17 cellular contexts compared by ENCODE assay signal in the genomic region with DNA sequence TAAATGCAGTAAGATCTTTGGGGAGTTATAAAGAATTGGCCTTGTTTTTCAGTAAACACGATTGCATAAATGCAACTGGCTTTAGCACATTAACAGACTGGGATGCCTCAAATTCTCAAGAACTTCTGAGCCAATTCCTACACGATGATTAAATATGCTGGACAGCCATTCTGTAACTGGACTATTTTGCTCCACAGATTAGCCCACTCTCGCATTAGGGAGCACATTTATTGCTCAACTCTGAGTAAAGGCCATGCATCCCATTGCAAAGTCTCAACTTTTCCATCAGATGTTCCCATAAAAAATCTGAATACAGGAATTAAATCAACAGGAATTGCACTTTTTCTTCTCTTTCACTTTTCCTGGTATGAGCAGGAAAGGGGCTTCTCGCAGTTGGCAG.
DNase-seq lines count a peak whose midpoint lies in the region; ATAC-seq and TF ChIP-seq lines count a peak whose summit lies in the region.
"Had no signal": no experiment of that assay in that cellular context is flagged by ENCODE, and none has a peak within 500 bp of the region (broad histone marks: within the 10 kb centered on the region; RNA-seq: fewer than 3 reads in every experiment).

No MANE protein-coding gene starts in this region.

- TF ChIP-seq POLR2A in vagina (IDR thresholded peaks at IDR 0.05) = no peak

- no peak overlapping the region for H2AFZ ChIP-seq in SK-N-SH (ENCODE audit: low read depth)
- no peak overlapping the region for H2AFZ ChIP-seq in fibroblast of lung (ENCODE audit: low read length)

- no peak for DNase-seq in SK-N-SH
- peak; percentile 76 to 88 for DNase-seq in fibroblast of lung (ENCODE audit: low read depth in 2 of 2)
- peak; percentile 34 for DNase-seq in myocyte (ENCODE audit: low read depth)
- DNase-seq in vagina (ENCODE audit: extremely low spot score in 2 of 2) = no peak
- no peak for DNase-seq in NAMALWA (ENCODE audit: low spot score)
- no peak for DNase-seq in occipital lobe (lab: John Stamatoyannopoulos, UW)
- no peak for DNase-seq in activated CD4-positive, alpha-beta memory T cell treated with anti-CD3 and anti-CD28 coated beads, Interleukin-2, amount 10 ng/mL, durations not matched to agents 7 days and 5 days
- DNase-seq: activated T-cell treated with anti-CD3 and anti-CD28 coated beads for 4 hours; DMS 273 treated with DMSO at 0.1 percent for 48 hours; glutamatergic neuron; Karpas-422; NCI-H2107; stimulated activated naive CD8-positive, alpha-beta T cell treated with anti-CD3 and anti-CD28 coated beads, Interleukin-15, amount 100 ng/mL, for 72 hours had no signal

- no peaks in the 10 kb centered on the region for H3K9me2 ChIP-seq in SK-N-SH

- 87% methylated on average over 4 of the region's 4 CpGs for WGBS in SK-N-SH (ENCODE audit: low lambda C conversion rate)

- peaks cover 13% of the 10 kb centered on the region for H3F3A ChIP-seq in SK-N-SH (replicated peaks; ENCODE audit: insufficient read depth)

- H3K79me2 ChIP-seq in SK-N-SH (ENCODE audit: insufficient read depth) (no peaks in the 10 kb centered on the region), fibroblast of lung (ENCODE audit: control insufficient read depth, insufficient read depth, low read length) (no peaks in the 10 kb centered on the region)

- no peak overlapping the region for H3K4me3 Mint-ChIP-seq in activated CD4-positive, alpha-beta memory T cell treated with anti-CD3 and anti-CD28 coated beads, Interleukin-2, amount 10 ng/mL, durations not matched to agents 7 days and 5 days
- H3K4me3 Mint-ChIP-seq: stimulated activated naive CD8-positive, alpha-beta T cell treated with anti-CD3 and anti-CD28 coated beads, Interleukin-15, amount 100 ng/mL, for 72 hours had no signal

- no peak for ATAC-seq in SK-N-SH treated with all-trans-retinoic acid at 6 μM for 48 hours
- ATAC-seq: GM12878; stimulated activated naive CD8-positive, alpha-beta T cell treated with anti-CD3 and anti-CD28 coated beads, Interleukin-15, amount 100 ng/mL, for 72 hours had no signal

- H3K4me1 Mint-ChIP-seq in activated CD4-positive, alpha-beta memory T cell treated with anti-CD3 and anti-CD28 coated beads, Interleukin-2, amount 10 ng/mL, durations not matched to agents 7 days and 5 days = no peaks in the 10 kb centered on the region
- H3K4me1 Mint-ChIP-seq: stimulated activated naive CD8-positive, alpha-beta T cell treated with anti-CD3 and anti-CD28 coated beads, Interleukin-15, amount 100 ng/mL, for 72 hours had no signal

- H3K9me3 Mint-ChIP-seq in activated CD4-positive, alpha-beta memory T cell treated with anti-CD3 and anti-CD28 coated beads, Interleukin-2, amount 10 ng/mL, durations not matched to agents 7 days and 5 days = no peaks in the 10 kb centered on the region
- H3K9me3 Mint-ChIP-seq: stimulated activated naive CD8-positive, alpha-beta T cell treated with anti-CD3 and anti-CD28 coated beads, Interleukin-15, amount 100 ng/mL, for 72 hours had no signal

- H4K20me1 ChIP-seq in SK-N-SH (ENCODE audit: insufficient read depth) (no peaks in the 10 kb centered on the region), fibroblast of lung (ENCODE audit: control insufficient read depth, extremely low read depth, insufficient read depth, low read length) (no peaks in the 10 kb centered on the region)

- H3K4me1 ChIP-seq in SK-N-SH (ENCODE audit: control insufficient read depth in 1 of 2, insufficient read depth in 2 of 2, low read depth in 1 of 2, low read length in 1 of 2) (peaks cover 0 to 12% of the 10 kb centered on the region in 2 experiments; a peak in 2 of 4 replicates), fibroblast of lung (ENCODE audit: control insufficient read depth, extremely low read depth, insufficient read depth, low read length) (peaks cover 11% of the 10 kb centered on the region), vagina (peaks cover 33% of the 10 kb centered on the region)

- H3K4me2 ChIP-seq in SK-N-SH (0 out of 2 replicates have a peak overlapping the region, but pooled peaks have one; percentile 42), fibroblast of lung (ENCODE audit: extremely low read depth, insufficient read depth, low read length) (no peak overlapping the region)

- intact Hi-C loops in vagina (cut with DNase I) = no loop called here

- TF ChIP-seq CTCF in SK-N-SH (IDR thresholded peaks at IDR 0.05) = no peak
- no peak for TF ChIP-seq CTCF in fibroblast of lung (conservative IDR thresholded peaks at IDR 0.05 in 1 of 2, IDR thresholded peaks at IDR 0.05 in 1 of 2; ENCODE audit: low read depth in 1 of 2, low read length in 2 of 2)
- TF ChIP-seq CTCF in vagina (IDR thresholded peaks at IDR 0.05) = no peak

- no peak overlapping the region for H3K9ac ChIP-seq in SK-N-SH
- no peak overlapping the region for H3K9ac ChIP-seq in fibroblast of lung (ENCODE audit: insufficient read depth, low read length)

- CTCF ChIA-PET in SK-N-SH (lab: Yijun Ruan, JAX) = no interaction called here
- CTCF ChIA-PET in activated CD4-positive, alpha-beta memory T cell treated with anti-CD3 and anti-CD28 coated beads, Interleukin-2, amount 10 ng/mL, durations not matched to agents 7 days and 5 days (lab: Charles Lee) = no interaction called here

- H3K27me3 ChIP-seq in SK-N-SH (ENCODE audit: insufficient read depth) = no peaks in the 10 kb centered on the region
- H3K27me3 ChIP-seq in fibroblast of lung (ENCODE audit: control insufficient read depth, insufficient read depth, low read length) = no peaks in the 10 kb centered on the region
- H3K27me3 ChIP-seq in vagina = no peaks in the 10 kb centered on the region
- H3K27me3 ChIP-seq: neutrophil had no signal

- no peaks in the 10 kb centered on the region for H3K27me3 Mint-ChIP-seq in activated CD4-positive, alpha-beta memory T cell treated with anti-CD3 and anti-CD28 coated beads, Interleukin-2, amount 10 ng/mL, durations not matched to agents 7 days and 5 days

- no peak for TF ChIP-seq RAD21 in SK-N-SH (IDR thresholded peaks at IDR 0.05; ENCODE audit: low read length)

- no peak for TF ChIP-seq EP300 in SK-N-SH (IDR thresholded peaks at IDR 0.05; ENCODE audit: borderline replicate concordance in 1 of 2, low read depth in 1 of 2, low read length in 1 of 2)

- POLR2A ChIA-PET in SK-N-SH (lab: Yijun Ruan, JAX) = no interaction called here
- POLR2A ChIA-PET in activated CD4-positive, alpha-beta memory T cell treated with anti-CD3 and anti-CD28 coated beads, Interleukin-2, amount 10 ng/mL, durations not matched to agents 7 days and 5 days (lab: Charles Lee) = no interaction called here

- no peaks in the 10 kb centered on the region for H3K36me3 ChIP-seq in SK-N-SH (replicated peaks in 1 of 2; ENCODE audit: control insufficient read depth in 1 of 2, insufficient read depth in 2 of 2, low read length in 1 of 2)
- no peaks in the 10 kb centered on the region for H3K36me3 ChIP-seq in fibroblast of lung (ENCODE audit: control insufficient read depth, insufficient read depth, low read length)
- no peaks in the 10 kb centered on the region for H3K36me3 ChIP-seq in vagina
- H3K36me3 ChIP-seq: neutrophil had no signal

- H3K27ac ChIP-seq in SK-N-SH (ENCODE audit: low read depth in 2 of 2, low read length in 1 of 2) = peak overlapping the region in 1 of 2 experiments; percentile 63; a peak in 2 of 4 replicates
- no peak overlapping the region for H3K27ac ChIP-seq in fibroblast of lung (ENCODE audit: insufficient read depth, low read length)
- H3K27ac ChIP-seq in vagina = peak overlapping the region; percentile 70
- H3K27ac ChIP-seq: 22Rv1, neutrophil had no signal

- no peaks in the 10 kb centered on the region for H3K36me3 Mint-ChIP-seq in activated CD4-positive, alpha-beta memory T cell treated with anti-CD3 and anti-CD28 coated beads, Interleukin-2, amount 10 ng/mL, durations not matched to agents 7 days and 5 days (ENCODE audit: low read depth)

- 0 out of 2 replicates have a peak, but pooled peaks cover 1% of the 10 kb centered on the region for H3K9me3 ChIP-seq in SK-N-SH
- no peaks in the 10 kb centered on the region for H3K9me3 ChIP-seq in fibroblast of lung (ENCODE audit: control insufficient read depth, insufficient read depth, low read depth, low read length)
- no peaks in the 10 kb centered on the region for H3K9me3 ChIP-seq in vagina

- no peak overlapping the region for H3K4me3 ChIP-seq in SK-N-SH (ENCODE audit: low read depth in 2 of 2, low read length in 1 of 2)
- no peak overlapping the region for H3K4me3 ChIP-seq in fibroblast of lung (replicated peaks in 1 of 4; ENCODE audit: control extremely low read depth in 1 of 4, insufficient read depth in 1 of 4, low read depth in 3 of 4, low read length in 4 of 4)
- no peak overlapping the region for H3K4me3 ChIP-seq in vagina
- H3K4me3 ChIP-seq: GM12878 had no signal

- H3K27ac Mint-ChIP-seq in activated CD4-positive, alpha-beta memory T cell treated with anti-CD3 and anti-CD28 coated beads, Interleukin-2, amount 10 ng/mL, durations not matched to agents 7 days and 5 days = no peak overlapping the region
- H3K27ac Mint-ChIP-seq: stimulated activated naive CD8-positive, alpha-beta T cell treated with anti-CD3 and anti-CD28 coated beads, Interleukin-15, amount 100 ng/mL, for 72 hours had no signal

TF ChIP-seq in SK-N-SH, 30 proteins besides CTCF, POLR2A, EP300 and RAD21 (continues in another document):
- TF ChIP-seq POLR2AphosphoS5 (IDR thresholded peaks at IDR 0.05; ENCODE audit: low read depth, low read length) = no peak
- TF ChIP-seq FOSL2 (IDR thresholded peaks at IDR 0.05; ENCODE audit: borderline replicate concordance, low read depth) = no peak
- TF ChIP-seq, protein P1, sequence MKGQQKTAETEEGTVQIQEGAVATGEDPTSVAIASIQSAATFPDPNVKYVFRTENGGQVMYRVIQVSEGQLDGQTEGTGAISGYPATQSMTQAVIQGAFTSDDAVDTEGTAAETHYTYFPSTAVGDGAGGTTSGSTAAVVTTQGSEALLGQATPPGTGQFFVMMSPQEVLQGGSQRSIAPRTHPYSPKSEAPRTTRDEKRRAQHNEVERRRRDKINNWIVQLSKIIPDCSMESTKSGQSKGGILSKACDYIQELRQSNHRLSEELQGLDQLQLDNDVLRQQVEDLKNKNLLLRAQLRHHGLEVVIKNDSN (IDR thresholded peaks at IDR 0.05; ENCODE audit: borderline replicate concordance, low read depth) = no peak

TF ChIP-seq in SK-N-SH treated with all-trans-retinoic acid at 6 μM for 48 hours, 23 proteins besides CTCF, POLR2A, EP300 and RAD21 (continues in another document):
- TF ChIP-seq TOX (CRISPR knock-in tag; IDR thresholded peaks at IDR 0.05; ENCODE audit: borderline replicate concordance) (no peak), GLIS3 (CRISPR knock-in tag; IDR thresholded peaks at IDR 0.05) (no peak), RARB (CRISPR knock-in tag; IDR thresholded peaks at IDR 0.05) (no peak)

Comparison
In these comparisons a context has a peak if more than half of its experiments do, and no peak if none do; other contexts are left out.
1. DNase-seq: peak in fibroblast of lung (2 of 2) and myocyte (single experiment); none in SK-N-SH (single experiment), vagina (0 of 2), NAMALWA (single experiment), occipital lobe (single experiment) and activated CD4-positive, alpha-beta memory T cell treated with anti-CD3 and anti-CD28 coated beads, Interleukin-2, amount 10 ng/mL, durations not matched to agents 7 days and 5 days (single experiment).